Comparison of ENCODE assay signal across 8 cellular contexts in the genomic region with DNA sequence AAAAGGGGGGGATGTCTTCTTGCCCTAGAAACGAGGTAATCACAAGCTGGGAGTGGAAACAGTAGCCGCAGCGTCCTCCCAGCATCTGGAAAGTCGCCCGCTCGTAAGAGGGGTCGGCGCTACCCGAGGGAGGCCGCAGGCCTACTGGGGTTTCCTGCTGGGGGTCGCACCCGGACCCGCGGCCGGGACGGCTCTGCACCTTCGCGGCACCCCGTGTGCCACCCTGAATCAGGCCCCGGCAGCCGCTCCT.
DNase-seq lines count a peak whose midpoint lies in the region; ATAC-seq and TF ChIP-seq lines count a peak whose summit lies in the region.

No MANE protein-coding gene starts in this region.

- H3K9me3 ChIP-seq in HUES6 (ENCODE audit: control insufficient read depth, insufficient read depth, low read depth, low read length): no peaks in the 10 kb centered on the region
- no peaks in the 10 kb centered on the region for H3K9me3 ChIP-seq in muscle layer of duodenum (ENCODE audit: control insufficient read depth in 1 of 2, low read length in 2 of 2)

- H3K4me1 ChIP-seq in HUES6 (ENCODE audit: control insufficient read depth, insufficient read depth, low read length) (peaks cover 35% of the 10 kb centered on the region), muscle layer of duodenum (ENCODE audit: control insufficient read depth in 1 of 2, insufficient read depth in 2 of 2, low read length in 2 of 2) (peaks cover 28 to 34% of the 10 kb centered on the region in 2 donors)

- peak overlapping the region; percentile 97 for H3K27ac ChIP-seq in HUES6 (ENCODE audit: low read depth, low read length)
- H3K27ac ChIP-seq in muscle layer of duodenum (ENCODE audit: low read length): peak overlapping the region; percentile 93

- DNase-seq in GM06990 (ENCODE audit: extremely low read depth, insufficient read length): no peak
- DNase-seq in choroid plexus epithelial cell (ENCODE audit: low read depth): no peak
- no peak for DNase-seq in RKO (ENCODE audit: low spot score)
- DNase-seq in HuH-7.5 (ENCODE audit: low spot score): no peak
- no peak for DNase-seq in DMS53 treated with DMSO at 0.1 percent for 48 hours (lab: John Stamatoyannopoulos, UW; ENCODE audit: unreplicated experiment)

- ATAC-seq in HG03159 (IDR thresholded peaks at IDR 0.05; ENCODE audit: unreplicated experiment): no peak

- H3K9ac ChIP-seq in HUES6 (ENCODE audit: low read length): peak overlapping the region; percentile 99

- H3K4me3 ChIP-seq in GM06990 (replicated peaks; ENCODE audit: low read depth, low read length) (peak overlapping the region; percentile 92), HUES6 (ENCODE audit: low read depth, low read length) (peak overlapping the region; percentile 78), choroid plexus epithelial cell (ENCODE audit: low read depth, low read length) (peak overlapping the region; percentile 88), muscle layer of duodenum (ENCODE audit: low read depth in 1 of 2, low read length in 2 of 2) (peak overlapping the region; percentile 81 to 90)

- H3K27me3 ChIP-seq in GM06990 (replicated peaks; ENCODE audit: control insufficient read depth, insufficient read depth, low read length): no peaks in the 10 kb centered on the region
- no peaks in the 10 kb centered on the region for H3K27me3 ChIP-seq in HUES6 (ENCODE audit: control insufficient read depth, insufficient read depth, low read length)
- no peaks in the 10 kb centered on the region for H3K27me3 ChIP-seq in muscle layer of duodenum (ENCODE audit: low read depth, low read length)

- H3K36me3 ChIP-seq in GM06990 (ENCODE audit: control insufficient read depth, insufficient read depth, low read length) (no peaks in the 10 kb centered on the region), HUES6 (ENCODE audit: control insufficient read depth, insufficient read depth, low read length) (no peaks in the 10 kb centered on the region), muscle layer of duodenum (ENCODE audit: control insufficient read depth in 1 of 2, insufficient read depth in 2 of 2, low read length in 2 of 2) (peaks cover 0 to 8% of the 10 kb centered on the region in 2 donors)

- TF ChIP-seq CTCF in GM06990 (IDR thresholded peaks at IDR 0.05; ENCODE audit: insufficient read depth, low read length, poor library complexity, severe bottlenecking): no peak
- TF ChIP-seq CTCF in choroid plexus epithelial cell (conservative IDR thresholded peaks at IDR 0.05; ENCODE audit: low read depth, low read length): no peak
